ENCODE assay signal across 10 cellular contexts in genomic region chr3:61663728-61664492, GRCh38.
DNase-seq lines count a peak whose midpoint lies in the region; ATAC-seq and TF ChIP-seq lines count a peak whose summit lies in the region.
"Had no signal": no experiment of that assay in that cellular context is flagged by ENCODE, and none has a peak within 500 bp of the region (broad histone marks: within the 10 kb centered on the region; RNA-seq: fewer than 3 reads in every experiment).

No MANE protein-coding gene starts in this region.

- H3K4me3 ChIP-seq in PC-9 (no peak overlapping the region), epithelial cell of proximal tubule (ENCODE audit: low read depth, low read length) (no peak overlapping the region), osteoblast (ENCODE audit: insufficient read depth, low read length) (peak overlapping the region; percentile 2)

- H2AFZ ChIP-seq in PC-9 (no peak overlapping the region), osteoblast (ENCODE audit: low read length) (no peak overlapping the region)

- H3K27me3 ChIP-seq in PC-9 (ENCODE audit: insufficient read depth, low read depth) (no peaks in the 10 kb centered on the region), osteoblast (ENCODE audit: insufficient read depth, low read length) (no peaks in the 10 kb centered on the region)

- H3K9me2 ChIP-seq in PC-9 (ENCODE audit: insufficient read depth): no peaks in the 10 kb centered on the region

- H3K27ac ChIP-seq in PC-9 (no peak overlapping the region), osteoblast (ENCODE audit: low read depth, low read length) (peak overlapping the region; percentile 52)

- H3K79me2 ChIP-seq in PC-9 (ENCODE audit: low read depth) (no peaks in the 10 kb centered on the region), osteoblast (ENCODE audit: insufficient read depth, low read length) (peaks cover 34% of the 10 kb centered on the region)

- no peak for TF ChIP-seq CTCF in PC-9 (conservative IDR thresholded peaks at IDR 0.05)
- TF ChIP-seq CTCF in epithelial cell of proximal tubule (conservative IDR thresholded peaks at IDR 0.05; ENCODE audit: low read depth, low read length): no peak
- no peak for TF ChIP-seq CTCF in osteoblast (IDR thresholded peaks at IDR 0.05; ENCODE audit: extremely low read depth, low read depth, low read length)

- POLR2A ChIA-PET in PC-9 (lab: Charles Lee; ENCODE audit: unreplicated experiment): interaction anchor here (0.5 to 0.7 kb wide), 2 partner anchors 86 to 1254 kb away, joined by 4 to 8 read pairs; no protein-coding TSS in a partner anchor

- no peaks in the 10 kb centered on the region for H3K36me3 ChIP-seq in PC-9 (ENCODE audit: low read depth)
- no peaks in the 10 kb centered on the region for H3K36me3 ChIP-seq in osteoblast (ENCODE audit: insufficient read depth, low read length)

- intact Hi-C loops in PC-9 (cut with micrococcal nuclease; ENCODE audit: unreplicated experiment): loop anchor here (1.0 kb wide), 1 partner anchor 88 kb away; no protein-coding TSS in a partner anchor

- ATAC-seq in HG03457 (IDR thresholded peaks at IDR 0.05; ENCODE audit: unreplicated experiment) (no peak), GM19023 (IDR thresholded peaks at IDR 0.05; ENCODE audit: unreplicated experiment) (no peak)
- ATAC-seq: activated T-helper 17 cell treated with anti-CD3 and anti-CD28 coated beads, Interleukin-2, amount 50 U/mL, for 72 hours had no signal

- no peaks in the 10 kb centered on the region for H3K9me3 ChIP-seq in PC-9 (ENCODE audit: insufficient read depth, low read depth)
- no peaks in the 10 kb centered on the region for H3K9me3 ChIP-seq in osteoblast (ENCODE audit: low read depth, low read length)

- H3K4me2 ChIP-seq in PC-9: no peak overlapping the region; the same call in 1 of the 2 replicates
- H3K4me2 ChIP-seq in osteoblast (ENCODE audit: insufficient read depth, low read length): peak overlapping the region; percentile 81

- no peaks in the 10 kb centered on the region for H3F3A ChIP-seq in PC-9 (ENCODE audit: insufficient read depth, low read depth)

- BruUV-seq in PC-9 (replicated peaks; lab: Mats Ljungman, UMichigan): no TSS peak

- H4K20me1 ChIP-seq in PC-9 (ENCODE audit: insufficient read depth) (no peaks in the 10 kb centered on the region), osteoblast (ENCODE audit: insufficient read depth, low read length) (peaks cover 15% of the 10 kb centered on the region)

- CTCF ChIA-PET in PC-9 (lab: Charles Lee): interaction anchor here (0.6 kb wide), 2 partner anchors 8 to 70 kb away, joined by 3 to 18 read pairs; no protein-coding TSS in a partner anchor

- H3K4me1 ChIP-seq in PC-9 (replicated peaks; ENCODE audit: insufficient read depth): peaks cover 11% of the 10 kb centered on the region
- peaks cover 22% of the 10 kb centered on the region for H3K4me1 ChIP-seq in osteoblast (ENCODE audit: insufficient read depth, low read length)

- peak; percentile 51 for DNase-seq in ELF-1 (ENCODE audit: low read depth, low spot score)
- DNase-seq in PC-9: peak; percentile 59 to 79
- DNase-seq in epithelial cell of proximal tubule (ENCODE audit: low read depth): peak; percentile 52
- DNase-seq in osteoblast (ENCODE audit: insufficient read length, low spot score, missing footprints): peak; percentile 92
- DNase-seq in COLO668 (lab: John Stamatoyannopoulos, UW; ENCODE audit: unreplicated experiment): no peak
- DNase-seq in CD1c-positive myeloid dendritic cell (ENCODE audit: extremely low spot score): no peak
- DNase-seq: erythroblast had no signal

Comparison
In these comparisons a context has a peak if more than half of its experiments do, and no peak if none do; other contexts are left out.
1. DNase-seq: peak in ELF-1 (single experiment), PC-9 (2 of 2), epithelial cell of proximal tubule (single experiment) and osteoblast (single experiment); none in COLO668 (single experiment) and CD1c-positive myeloid dendritic cell (single experiment).